2 cellular contexts compared by ENCODE assay signal in the genomic region with DNA sequence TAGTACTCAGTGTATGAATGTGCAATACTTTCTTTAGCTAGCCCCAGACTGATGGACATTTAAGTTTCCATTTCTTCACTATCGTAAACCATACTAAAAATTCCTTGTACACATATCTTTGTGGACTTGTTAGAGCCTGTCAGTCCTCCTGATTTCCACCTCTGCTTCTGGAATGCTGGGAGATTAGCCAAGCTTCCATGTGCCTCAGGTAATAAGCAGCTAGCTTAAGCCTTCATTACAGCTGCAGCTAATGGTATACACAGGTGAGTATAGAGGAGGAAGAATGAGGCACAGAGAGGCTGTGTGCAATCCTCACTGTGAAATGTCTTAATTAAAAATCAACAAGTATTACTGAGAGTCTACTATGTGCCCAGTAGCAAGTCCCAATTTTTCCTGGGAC.
TF ChIP-seq lines count a peak whose summit lies in the region.

No MANE protein-coding gene starts in this region.

TF ChIP-seq in A549, 52 proteins besides CTCF, POLR2A, EP300 and RAD21 (continued from another document):
- TF ChIP-seq USF2 (IDR thresholded peaks at IDR 0.05) (no peak), KDM5A (IDR thresholded peaks at IDR 0.05) (no peak), RFX5 (IDR thresholded peaks at IDR 0.05) (no peak), JUNB (IDR thresholded peaks at IDR 0.05) (no peak)

TF ChIP-seq in K562, 482 proteins besides CTCF, POLR2A, EP300 and RAD21 (continued from another document):
- TF ChIP-seq, protein P1, sequence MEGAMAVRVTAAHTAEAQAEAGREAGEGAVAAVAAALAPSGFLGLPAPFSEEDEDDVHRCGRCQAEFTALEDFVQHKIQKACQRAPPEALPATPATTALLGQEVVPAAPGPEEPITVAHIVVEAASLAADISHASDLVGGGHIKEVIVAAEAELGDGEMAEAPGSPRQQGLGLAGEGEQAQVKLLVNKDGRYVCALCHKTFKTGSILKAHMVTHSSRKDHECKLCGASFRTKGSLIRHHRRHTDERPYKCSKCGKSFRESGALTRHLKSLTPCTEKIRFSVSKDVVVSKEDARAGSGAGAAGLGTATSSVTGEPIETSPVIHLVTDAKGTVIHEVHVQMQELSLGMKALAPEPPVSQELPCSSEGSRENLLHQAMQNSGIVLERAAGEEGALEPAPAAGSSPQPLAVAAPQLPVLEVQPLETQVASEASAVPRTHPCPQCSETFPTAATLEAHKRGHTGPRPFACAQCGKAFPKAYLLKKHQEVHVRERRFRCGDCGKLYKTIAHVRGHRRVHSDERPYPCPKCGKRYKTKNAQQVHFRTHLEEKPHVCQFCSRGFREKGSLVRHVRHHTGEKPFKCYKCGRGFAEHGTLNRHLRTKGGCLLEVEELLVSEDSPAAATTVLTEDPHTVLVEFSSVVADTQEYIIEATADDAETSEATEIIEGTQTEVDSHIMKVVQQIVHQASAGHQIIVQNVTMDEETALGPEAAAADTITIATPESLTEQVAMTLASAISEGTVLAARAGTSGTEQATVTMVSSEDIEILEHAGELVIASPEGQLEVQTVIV (CRISPR knock-in tag; IDR thresholded peaks at IDR 0.05; ENCODE audit: borderline replicate concordance) = no peak
- no peak for TF ChIP-seq MYNN (IDR thresholded peaks at IDR 0.05)
- TF ChIP-seq MYNN (CRISPR knock-in tag; IDR thresholded peaks at IDR 0.05) = no peak
- no peak for TF ChIP-seq KDM1A (IDR thresholded peaks at IDR 0.05)
- no peak for TF ChIP-seq ZNF124 (CRISPR knock-in tag; IDR thresholded peaks at IDR 0.05)
- TF ChIP-seq ZNF41 (CRISPR knock-in tag; conservative IDR thresholded peaks at IDR 0.05) = no peak
- TF ChIP-seq, protein P2, sequence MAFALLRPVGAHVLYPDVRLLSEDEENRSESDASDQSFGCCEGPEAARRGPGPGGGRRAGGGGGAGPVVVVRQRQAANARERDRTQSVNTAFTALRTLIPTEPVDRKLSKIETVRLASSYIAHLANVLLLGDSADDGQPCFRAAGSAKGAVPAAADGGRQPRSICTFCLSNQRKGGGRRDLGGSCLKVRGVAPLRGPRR (CRISPR knock-in tag; IDR thresholded peaks at IDR 0.05) = no peak
- no peak for TF ChIP-seq ZC3H8 (IDR thresholded peaks at IDR 0.05)
- no peak for TF ChIP-seq MTF1 (CRISPR knock-in tag; IDR thresholded peaks at IDR 0.05; ENCODE audit: borderline replicate concordance)
- TF ChIP-seq ATF2 (CRISPR knock-in tag; IDR thresholded peaks at IDR 0.05) = no peak
- no peak for TF ChIP-seq TBP (optimal IDR thresholded peaks at IDR 0.05; ENCODE audit: low read depth, low read length)
- no peak for TF ChIP-seq ZNF274 (IDR thresholded peaks at IDR 0.05; ENCODE audit: borderline replicate concordance, low read depth, low read length)
- TF ChIP-seq, protein P3, sequence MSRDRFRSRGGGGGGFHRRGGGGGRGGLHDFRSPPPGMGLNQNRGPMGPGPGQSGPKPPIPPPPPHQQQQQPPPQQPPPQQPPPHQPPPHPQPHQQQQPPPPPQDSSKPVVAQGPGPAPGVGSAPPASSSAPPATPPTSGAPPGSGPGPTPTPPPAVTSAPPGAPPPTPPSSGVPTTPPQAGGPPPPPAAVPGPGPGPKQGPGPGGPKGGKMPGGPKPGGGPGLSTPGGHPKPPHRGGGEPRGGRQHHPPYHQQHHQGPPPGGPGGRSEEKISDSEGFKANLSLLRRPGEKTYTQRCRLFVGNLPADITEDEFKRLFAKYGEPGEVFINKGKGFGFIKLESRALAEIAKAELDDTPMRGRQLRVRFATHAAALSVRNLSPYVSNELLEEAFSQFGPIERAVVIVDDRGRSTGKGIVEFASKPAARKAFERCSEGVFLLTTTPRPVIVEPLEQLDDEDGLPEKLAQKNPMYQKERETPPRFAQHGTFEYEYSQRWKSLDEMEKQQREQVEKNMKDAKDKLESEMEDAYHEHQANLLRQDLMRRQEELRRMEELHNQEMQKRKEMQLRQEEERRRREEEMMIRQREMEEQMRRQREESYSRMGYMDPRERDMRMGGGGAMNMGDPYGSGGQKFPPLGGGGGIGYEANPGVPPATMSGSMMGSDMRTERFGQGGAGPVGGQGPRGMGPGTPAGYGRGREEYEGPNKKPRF (IDR thresholded peaks at IDR 0.05; ENCODE audit: low read depth, low read length) = no peak
